11 cellular contexts compared by ENCODE assay signal in genomic region chr12:93773122-93773871, GRCh38.
A peak's percentile ranks its signal among the peaks of the same experiment; 100 is the strongest.
DNase-seq lines count a peak whose midpoint lies in the region; ATAC-seq and TF ChIP-seq lines count a peak whose summit lies in the region.
"Had no signal": no experiment of that assay in that cellular context is flagged by ENCODE, and none has a peak within 500 bp of the region (broad histone marks: within the 10 kb centered on the region; RNA-seq: fewer than 3 reads in every experiment).

No MANE protein-coding gene starts in this region.

- CTCF ChIA-PET in A673 (lab: Charles Lee) = no interaction called here
- CTCF ChIA-PET in activated CD8-positive, alpha-beta T cell treated with anti-CD3 and anti-CD28 coated beads, Interleukin-2, amount 10 ng/mL, durations not matched to agents 7 days and 5 days (lab: Charles Lee) = interaction anchor here (1.2 to 2.7 kb wide), 5 partner anchors 327 to 676 kb away, joined by 3 to 19 read pairs (median 7); no protein-coding TSS in a partner anchor

- H3K4me1 Mint-ChIP-seq in activated CD8-positive, alpha-beta T cell treated with anti-CD3 and anti-CD28 coated beads, Interleukin-2, amount 10 ng/mL, durations not matched to agents 7 days and 5 days (ENCODE audit: low read depth) = peaks cover 27% of the 10 kb centered on the region

- in situ Hi-C loops in KBM-7 (cut with MboI; ENCODE audit: low pct_unique_long_range_greater_than_20kb, low sequenced_read_pairs) (loop anchor here (25.0 kb wide), 1 partner anchor 314 kb away; no protein-coding TSS in a partner anchor), gastrocnemius medialis (cut with MboI; ENCODE audit: low sequenced_read_pairs in 4 of 4) (loop anchor here in 2 of 4 donors (25.0 kb wide), 1 partner anchor 314 kb away; no protein-coding TSS in a partner anchor)

- no peak overlapping the region for H3K27ac Mint-ChIP-seq in activated CD8-positive, alpha-beta T cell treated with anti-CD3 and anti-CD28 coated beads, Interleukin-2, amount 10 ng/mL, durations not matched to agents 7 days and 5 days

- peak; percentile 52 for DNase-seq in A673 (ENCODE audit: low spot score)
- DNase-seq in KBM-7 = peak; percentile 88
- peak; percentile 28 for DNase-seq in activated CD8-positive, alpha-beta T cell treated with anti-CD3 and anti-CD28 coated beads, Interleukin-2, amount 10 ng/mL, durations not matched to agents 7 days and 5 days
- DNase-seq in iris pigment epithelial cell (ENCODE audit: low read depth) = peak; percentile 88
- no peak for DNase-seq in NCI-H82 (lab: John Stamatoyannopoulos, UW)
- DNase-seq in gastrocnemius medialis = no peak
- DNase-seq: WERI-Rb-1 had no signal

- peaks cover 13% of the 10 kb centered on the region for H3K9me3 Mint-ChIP-seq in activated CD8-positive, alpha-beta T cell treated with anti-CD3 and anti-CD28 coated beads, Interleukin-2, amount 10 ng/mL, durations not matched to agents 7 days and 5 days (ENCODE audit: insufficient read depth)

- H3K27ac ChIP-seq in A673 (ENCODE audit: low read depth, low read length, poor library complexity, severe bottlenecking) = no peak overlapping the region
- peak overlapping the region in 1 of 4 donors; percentile 12 for H3K27ac ChIP-seq in gastrocnemius medialis
- H3K27ac ChIP-seq: epithelial cell of prostate, thoracic aorta, WERI-Rb-1 had no signal

- no peak for ATAC-seq in activated CD8-positive, alpha-beta T cell treated with anti-CD3 and anti-CD28 coated beads, Interleukin-2, amount 10 ng/mL, durations not matched to agents 7 days and 5 days
- ATAC-seq in GM21723 (IDR thresholded peaks at IDR 0.05; ENCODE audit: unreplicated experiment) (no peak), HG03571 (IDR thresholded peaks at IDR 0.05; ENCODE audit: unreplicated experiment) (no peak), gastrocnemius medialis (no peak)

- H3K27me3 Mint-ChIP-seq in activated CD8-positive, alpha-beta T cell treated with anti-CD3 and anti-CD28 coated beads, Interleukin-2, amount 10 ng/mL, durations not matched to agents 7 days and 5 days (ENCODE audit: low read depth) = no peaks in the 10 kb centered on the region

- peaks cover 21% of the 10 kb centered on the region for H3K4me1 ChIP-seq in A673 (ENCODE audit: insufficient read depth, low read length, poor library complexity, severe bottlenecking)
- H3K4me1 ChIP-seq in gastrocnemius medialis = peaks cover 22 to 36% of the 10 kb centered on the region in 2 donors

- no peak overlapping the region for H3K4me3 Mint-ChIP-seq in activated CD8-positive, alpha-beta T cell treated with anti-CD3 and anti-CD28 coated beads, Interleukin-2, amount 10 ng/mL, durations not matched to agents 7 days and 5 days

- no TSS peak for BruUV-seq in A673 (replicated peaks; lab: Mats Ljungman, UMichigan)

- peaks cover 19% of the 10 kb centered on the region for H3K36me3 Mint-ChIP-seq in activated CD8-positive, alpha-beta T cell treated with anti-CD3 and anti-CD28 coated beads, Interleukin-2, amount 10 ng/mL, durations not matched to agents 7 days and 5 days (ENCODE audit: low read depth)

- H3K9me3 ChIP-seq in A673 (ENCODE audit: low read depth, low read length, poor library complexity, severe bottlenecking) (no peaks in the 10 kb centered on the region), gastrocnemius medialis (no peaks in the 10 kb centered on the region)
- H3K9me3 ChIP-seq: thoracic aorta had no signal

- POLR2A ChIA-PET in A673 (lab: Charles Lee; ENCODE audit: low non-redundant PET) = no interaction called here
- POLR2A ChIA-PET in activated CD8-positive, alpha-beta T cell treated with anti-CD3 and anti-CD28 coated beads, Interleukin-2, amount 10 ng/mL, durations not matched to agents 7 days and 5 days (lab: Charles Lee) = no interaction called here

- H3K4me3 ChIP-seq in A673 (ENCODE audit: low read depth, low read length, poor library complexity, severe bottlenecking) (no peak overlapping the region), gastrocnemius medialis (no peak overlapping the region)
- H3K4me3 ChIP-seq: thoracic aorta had no signal

- no peak for TF ChIP-seq CTCF in A673 (conservative IDR thresholded peaks at IDR 0.05; ENCODE audit: low read depth, low read length)
- no peak for TF ChIP-seq CTCF in gastrocnemius medialis (IDR thresholded peaks at IDR 0.05 in 4 of 5, conservative IDR thresholded peaks at IDR 0.05 in 1 of 5)

- no peak for TF ChIP-seq POLR2A in gastrocnemius medialis (IDR thresholded peaks at IDR 0.05)

- H3K36me3 ChIP-seq in A673 (ENCODE audit: insufficient read depth, low read length, poor library complexity, severe bottlenecking) (no peaks in the 10 kb centered on the region), gastrocnemius medialis (no peaks in the 10 kb centered on the region)
- H3K36me3 ChIP-seq: thoracic aorta, WERI-Rb-1 had no signal

- intact Hi-C loops in A673 (cut with micrococcal nuclease; ENCODE audit: unreplicated experiment) (no loop called here), gastrocnemius medialis (cut with DNase I; ENCODE audit: low total_unique reads) (no loop called here)

- H3K27me3 ChIP-seq in A673 (replicated peaks; ENCODE audit: insufficient read depth, low read depth, low read length, poor library complexity) = no peaks in the 10 kb centered on the region
- H3K27me3 ChIP-seq in gastrocnemius medialis = no peaks in the 10 kb centered on the region

Comparison
In these comparisons a context has a peak if more than half of its experiments do, and no peak if none do; other contexts are left out.
1. DNase-seq: peak in A673 (single experiment), KBM-7 (single experiment), activated CD8-positive, alpha-beta T cell treated with anti-CD3 and anti-CD28 coated beads, Interleukin-2, amount 10 ng/mL, durations not matched to agents 7 days and 5 days (single experiment) and iris pigment epithelial cell (single experiment); none in NCI-H82 (single experiment) and gastrocnemius medialis (0 of 2).